In the genomic region with DNA sequence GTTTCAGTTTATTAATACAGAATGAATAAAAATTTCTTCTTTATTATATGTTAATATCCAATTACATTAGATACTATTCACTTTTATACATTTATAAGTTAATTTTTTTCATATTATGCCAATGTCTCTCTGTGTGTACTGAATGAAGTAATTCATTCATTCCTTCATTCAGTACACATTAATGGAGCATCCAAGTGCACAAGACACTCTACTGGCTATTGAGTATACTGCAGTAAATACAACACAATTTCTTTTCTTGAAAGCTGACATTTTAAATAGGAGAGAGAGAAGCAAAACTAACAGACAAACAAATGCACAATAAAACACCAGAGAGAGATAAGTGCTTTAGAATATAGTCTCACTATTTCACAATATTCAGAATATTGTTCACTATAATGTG, we compare ENCODE assay signal across 28 cellular contexts.
"Had no signal": no experiment of that assay in that cellular context is flagged by ENCODE, and none has a peak within 500 bp of the region (broad histone marks: within the 10 kb centered on the region; RNA-seq: fewer than 3 reads in every experiment).

No MANE protein-coding gene starts in this region.

- H3K36me3 ChIP-seq: adrenal gland, right lobe of liver, tibial nerve, WERI-Rb-1 had no signal

- H3K36me3 Mint-ChIP-seq: activated naive CD8-positive, alpha-beta T cell treated with anti-CD3 and anti-CD28 coated beads for 36 hours; naive B cell had no signal

- H3K27me3 ChIP-seq: adrenal gland, body of pancreas, dorsolateral prefrontal cortex, right lobe of liver, tibial nerve had no signal

- FAIRE-seq: endothelial cell of umbilical vein, TTC549, urothelium cell line had no signal

- H3K4me3 Mint-ChIP-seq: activated naive CD4-positive, alpha-beta T cell treated with anti-CD3 and anti-CD28 coated beads for 36 hours; activated naive CD8-positive, alpha-beta T cell treated with anti-CD3 and anti-CD28 coated beads for 36 hours; activated T-helper 1 cell treated with anti-CD3 and anti-CD28 coated beads, Interleukin-12 subunit alpha, Interleukin-12 subunit beta, Interleukin-2, Interleukin-4 antibody, amounts not matched to agents 30 ng/mL and 10 ng/mL and 1 ng/mL, durations not matched to agents 14 hours and 24 hours and 36 hours; mesothelial cell of epicardium; naive B cell had no signal

- H3K4me3 ChIP-seq: adrenal gland, body of pancreas, coronary artery, dorsolateral prefrontal cortex, right lobe of liver, tibial nerve had no signal

- H3K27me3 Mint-ChIP-seq: activated naive CD8-positive, alpha-beta T cell treated with anti-CD3 and anti-CD28 coated beads for 36 hours; naive B cell had no signal

- H3K27ac Mint-ChIP-seq: activated naive CD4-positive, alpha-beta T cell treated with anti-CD3 and anti-CD28 coated beads for 36 hours; activated naive CD8-positive, alpha-beta T cell treated with anti-CD3 and anti-CD28 coated beads for 36 hours; activated T-helper 1 cell treated with anti-CD3 and anti-CD28 coated beads, Interleukin-12 subunit alpha, Interleukin-12 subunit beta, Interleukin-2, Interleukin-4 antibody, amounts not matched to agents 30 ng/mL and 10 ng/mL and 1 ng/mL, durations not matched to agents 14 hours and 24 hours and 36 hours; mesothelial cell of epicardium; naive B cell had no signal

- H3K4me1 ChIP-seq: adrenal gland, body of pancreas, right lobe of liver, tibial nerve had no signal

- H3K4me1 Mint-ChIP-seq: activated naive CD8-positive, alpha-beta T cell treated with anti-CD3 and anti-CD28 coated beads for 36 hours; naive B cell had no signal

- DNase-seq: activated CD4-positive, alpha-beta T cell treated with anti-CD3 and anti-CD28 coated beads for 48 hours; activated CD4-positive, alpha-beta T cell treated with anti-CD3 and anti-CD28 coated beads, Interleukin-2, amount 50 U/mL, for 48 hours; activated CD8-positive, alpha-beta memory T cell treated with anti-CD3 and anti-CD28 coated beads for 24 hours; activated effector memory CD4-positive, alpha-beta T cell treated with anti-CD3 and anti-CD28 coated beads, Interleukin-2, amount 50 U/mL, for 16 hours; activated naive CD4-positive, alpha-beta T cell treated with anti-CD3 and anti-CD28 coated beads for 36 hours; activated naive CD8-positive, alpha-beta T cell treated with anti-CD3 and anti-CD28 coated beads for 36 hours; adrenal gland; aorta; body of pancreas; dorsolateral prefrontal cortex; effector memory CD4-positive, alpha-beta T cell; head of caudate nucleus; hippocampal formation; kidney; naive B cell; posterior cingulate gyrus; right lobe of liver; stimulated activated CD4-positive, alpha-beta T cell treated with anti-CD3 and anti-CD28 coated beads, Interleukin-2, amount 100 ng/mL, for 48 hours; stimulated activated naive CD4-positive, alpha-beta T cell treated with Interleukin-2 at 50 U/mL for 16 hours; WERI-Rb-1 had no signal

- H3K27ac ChIP-seq: adrenal gland, body of pancreas, coronary artery, dorsolateral prefrontal cortex, right lobe of liver, tibial nerve, WERI-Rb-1 had no signal

- H3K9me3 ChIP-seq: adrenal gland, body of pancreas, right lobe of liver, tibial nerve had no signal

- ATAC-seq: activated CD4-positive, CD25-positive, alpha-beta regulatory T cell treated with anti-CD3 and anti-CD28 coated beads, Interleukin-2, amount 50 U/mL, for 24 hours; body of pancreas; right lobe of liver had no signal
